Comparison of ENCODE assay signal across 23 cellular contexts in genomic region chr15:64583983-64584382, GRCh38.
DNase-seq lines count a peak whose midpoint lies in the region; ATAC-seq and TF ChIP-seq lines count a peak whose summit lies in the region.
"Had no signal": no experiment of that assay in that cellular context is flagged by ENCODE, and none has a peak within 500 bp of the region (broad histone marks: within the 10 kb centered on the region; RNA-seq: fewer than 3 reads in every experiment).

No MANE protein-coding gene starts in this region.

- peaks cover 27% of the 10 kb centered on the region for H3K79me2 ChIP-seq in MM.1S (ENCODE audit: low read length)

- no peaks in the 10 kb centered on the region for H3F3A ChIP-seq in MM.1S (ENCODE audit: insufficient read depth, low read length)

- no peak overlapping the region for H3K9ac ChIP-seq in MM.1S (ENCODE audit: low read length)
- H3K9ac ChIP-seq: BLaER1 treated with 17β-estradiol and CSF1 and Interleukin-3, amounts not matched to agents 10 nM and 100 nM had no signal

- peaks cover 8 to 29% of the 10 kb centered on the region in 2 donors for H3K36me3 Mint-ChIP-seq in activated T-cell treated with anti-CD3 and anti-CD28 coated beads, Interleukin-2, amount 50 U/mL, for 72 hours (ENCODE audit: insufficient read depth in 2 of 2)
- H3K36me3 Mint-ChIP-seq in T-cell, result peaks cover 18% of the 10 kb centered on the region
- H3K36me3 Mint-ChIP-seq in activated naive CD8-positive, alpha-beta T cell, result peaks cover 2% of the 10 kb centered on the region
- H3K36me3 Mint-ChIP-seq in stimulated activated naive B cell treated with anti-CD40 and anti-IgM and Interleukin-4, amounts not matched to agents 10 μg/mL and 1 μg/mL and 100 μg/mL, for 72 hours, result peaks cover 16 to 32% of the 10 kb centered on the region in 2 donors

- H3K4me1 ChIP-seq in MM.1S (ENCODE audit: low read length), result no peaks in the 10 kb centered on the region
- H3K4me1 ChIP-seq: breast epithelium, colonic mucosa, Peyer's patch had no signal

- no peaks in the 10 kb centered on the region for H3K27me3 ChIP-seq in MM.1S (replicated peaks; ENCODE audit: insufficient read depth, low read length)
- H3K27me3 ChIP-seq: BLaER1 treated with 17β-estradiol and CSF1 and Interleukin-3, amounts not matched to agents 10 nM and 100 nM; breast epithelium; colonic mucosa; esophagus squamous epithelium; gastrocnemius medialis; left lung; Peyer's patch; suprapubic skin had no signal

- H3K9me3 Mint-ChIP-seq in activated T-cell treated with anti-CD3 and anti-CD28 coated beads, Interleukin-2, amount 50 U/mL, for 72 hours, result peaks cover 2 to 5% of the 10 kb centered on the region in 2 donors
- H3K9me3 Mint-ChIP-seq in T-cell, result peaks cover 0 to 6% (median 3%) of the 10 kb centered on the region in 3 donors
- H3K9me3 Mint-ChIP-seq in activated naive CD8-positive, alpha-beta T cell (ENCODE audit: low read depth), result peaks cover 3% of the 10 kb centered on the region
- peaks cover 7 to 9% of the 10 kb centered on the region in 2 donors for H3K9me3 Mint-ChIP-seq in stimulated activated naive B cell treated with anti-CD40 and anti-IgM and Interleukin-4, amounts not matched to agents 10 μg/mL and 1 μg/mL and 100 μg/mL, for 72 hours

- POLR2A ChIA-PET in T-cell (lab: Charles Lee), result interaction anchor here in 1 of 2 donors (0.6 kb wide), 1 partner anchor 18 kb away, joined by 4 read pairs; no protein-coding TSS in a partner anchor

- H3K4me1 Mint-ChIP-seq in activated T-cell treated with anti-CD3 and anti-CD28 coated beads, Interleukin-2, amount 50 U/mL, for 72 hours (ENCODE audit: low read depth), result peaks cover 64% of the 10 kb centered on the region
- H3K4me1 Mint-ChIP-seq in T-cell, result peaks cover 61 to 69% (median 67%) of the 10 kb centered on the region in 3 donors
- H3K4me1 Mint-ChIP-seq in activated naive CD8-positive, alpha-beta T cell (ENCODE audit: low read depth), result peaks cover 60% of the 10 kb centered on the region
- H3K4me1 Mint-ChIP-seq in stimulated activated naive B cell treated with anti-CD40 and anti-IgM and Interleukin-4, amounts not matched to agents 10 μg/mL and 1 μg/mL and 100 μg/mL, for 72 hours, result peaks cover 4 to 7% of the 10 kb centered on the region in 2 donors

- H3K27me3 Mint-ChIP-seq in activated T-cell treated with anti-CD3 and anti-CD28 coated beads, Interleukin-2, amount 50 U/mL, for 72 hours (ENCODE audit: low read depth), result no peaks in the 10 kb centered on the region
- H3K27me3 Mint-ChIP-seq in T-cell, result no peaks in the 10 kb centered on the region
- H3K27me3 Mint-ChIP-seq in activated naive CD8-positive, alpha-beta T cell, result no peaks in the 10 kb centered on the region
- H3K27me3 Mint-ChIP-seq in stimulated activated naive B cell treated with anti-CD40 and anti-IgM and Interleukin-4, amounts not matched to agents 10 μg/mL and 1 μg/mL and 100 μg/mL, for 72 hours, result no peaks in the 10 kb centered on the region
- H3K27me3 Mint-ChIP-seq: naive B cell had no signal

- no peaks in the 10 kb centered on the region for H3K36me3 ChIP-seq in MM.1S (replicated peaks; ENCODE audit: insufficient read depth, low read length)
- H3K36me3 ChIP-seq: breast epithelium, colonic mucosa, esophagus squamous epithelium, gastrocnemius medialis, left lung, Peyer's patch, suprapubic skin had no signal

- no peak overlapping the region for H3K4me3 ChIP-seq in MM.1S (ENCODE audit: low read length)
- H3K4me3 ChIP-seq: BLaER1 treated with 17β-estradiol and CSF1 and Interleukin-3, amounts not matched to agents 10 nM and 100 nM; breast epithelium; colonic mucosa; esophagus squamous epithelium; gastrocnemius medialis; left lung; Peyer's patch; smooth muscle cell; suprapubic skin had no signal

- H3K4me3 Mint-ChIP-seq in activated T-cell treated with anti-CD3 and anti-CD28 coated beads, Interleukin-2, amount 50 U/mL, for 72 hours, result peak overlapping the region; percentile 73 to 76
- peak overlapping the region; percentile 56 to 63 (median 58) for H3K4me3 Mint-ChIP-seq in T-cell
- H3K4me3 Mint-ChIP-seq in activated naive CD8-positive, alpha-beta T cell, result peak overlapping the region; percentile 76
- H3K4me3 Mint-ChIP-seq in stimulated activated naive B cell treated with anti-CD40 and anti-IgM and Interleukin-4, amounts not matched to agents 10 μg/mL and 1 μg/mL and 100 μg/mL, for 72 hours, result no peak overlapping the region
- H3K4me3 Mint-ChIP-seq: endodermal cell, naive B cell had no signal

- no peak overlapping the region for H2AFZ ChIP-seq in MM.1S (ENCODE audit: low read length)

- DNase-seq in activated T-cell treated with anti-CD3 and anti-CD28 coated beads, Interleukin-2, amount 50 U/mL, for 72 hours, result no peak
- DNase-seq in activated T-cell treated with anti-CD3 and anti-CD28 coated beads, Interleukin-2, amount 50 U/mL, for 48 hours, result no peak
- DNase-seq in T-cell (no peak), NCI-H748 (lab: John Stamatoyannopoulos, UW; ENCODE audit: unreplicated experiment) (no peak), MM.1S (no peak)
- no peak for DNase-seq in stimulated activated naive B cell treated with anti-CD40 and anti-IgM and Interleukin-4, amounts not matched to agents 10 μg/mL and 1 μg/mL and 100 μg/mL, for 72 hours
- DNase-seq: amniotic stem cell; colonic mucosa; endodermal cell; esophagus squamous epithelium; gastrocnemius medialis; Kasumi-1; left lung; naive B cell; NCI-H1694 treated with DMSO at 0.1 percent for 48 hours; NCI-H526; Peyer's patch; stimulated activated CD4-positive, alpha-beta T cell treated with anti-CD3 and anti-CD28 coated beads, Interleukin-2, amount 100 ng/mL, for 24 hours had no signal

- H3K27ac ChIP-seq in MM.1S (ENCODE audit: low read length), result no peak overlapping the region
- H3K27ac ChIP-seq: BLaER1 treated with 17β-estradiol and CSF1 and Interleukin-3, amounts not matched to agents 10 nM and 100 nM; breast epithelium; colonic mucosa; esophagus squamous epithelium; gastrocnemius medialis; left lung; Peyer's patch; suprapubic skin had no signal

- no peaks in the 10 kb centered on the region for H4K20me1 ChIP-seq in MM.1S (ENCODE audit: insufficient read depth, low read length)

- H3K27ac Mint-ChIP-seq in activated T-cell treated with anti-CD3 and anti-CD28 coated beads, Interleukin-2, amount 50 U/mL, for 72 hours, result peak overlapping the region; percentile 80
- H3K27ac Mint-ChIP-seq in T-cell, result peak overlapping the region; percentile 93 to 98
- peak overlapping the region; percentile 93 for H3K27ac Mint-ChIP-seq in activated naive CD8-positive, alpha-beta T cell
- H3K27ac Mint-ChIP-seq in stimulated activated naive B cell treated with anti-CD40 and anti-IgM and Interleukin-4, amounts not matched to agents 10 μg/mL and 1 μg/mL and 100 μg/mL, for 72 hours, result peak overlapping the region; percentile 53
- H3K27ac Mint-ChIP-seq: endodermal cell had no signal

- H3K9me2 ChIP-seq in MM.1S (replicated peaks; ENCODE audit: insufficient read depth, low read length), result no peaks in the 10 kb centered on the region

- CTCF ChIA-PET in T-cell (lab: Charles Lee), result interaction anchor here in 1 of 2 donors (0.6 to 1.2 kb wide), 4 partner anchors 9 to 69 kb away, joined by 3 to 5 read pairs (median 4); no protein-coding TSS in a partner anchor

- no peak overlapping the region for H3K4me2 ChIP-seq in MM.1S (ENCODE audit: low read depth, low read length)
- H3K4me2 ChIP-seq: BLaER1 treated with 17β-estradiol and CSF1 and Interleukin-3, amounts not matched to agents 10 nM and 100 nM; smooth muscle cell had no signal

- ATAC-seq in activated T-cell treated with anti-CD3 and anti-CD28 coated beads, Interleukin-2, amount 50 U/mL, for 72 hours (replicated peaks in 1 of 2), result no peak
- peak; percentile 19 to 52 (median 30) for ATAC-seq in T-cell (replicated peaks in 1 of 4)
- ATAC-seq in stimulated activated naive B cell treated with anti-CD40 and anti-IgM and Interleukin-4, amounts not matched to agents 10 μg/mL and 1 μg/mL and 100 μg/mL, for 72 hours (replicated peaks), result no peak
- ATAC-seq: gastrocnemius medialis, left lung had no signal

- no peaks in the 10 kb centered on the region for H3K9me3 ChIP-seq in MM.1S (replicated peaks; ENCODE audit: insufficient read depth, low read length)
- H3K9me3 ChIP-seq: colonic mucosa had no signal

- no peak for TF ChIP-seq CTCF in MM.1S (IDR thresholded peaks at IDR 0.05; ENCODE audit: low read length)

Comparison
In these comparisons a context has a peak if more than half of its experiments do, and no peak if none do; other contexts are left out.
1. ATAC-seq: peak in T-cell (4 of 4); none in activated T-cell treated with anti-CD3 and anti-CD28 coated beads, Interleukin-2, amount 50 U/mL, for 72 hours (0 of 2) and stimulated activated naive B cell treated with anti-CD40 and anti-IgM and Interleukin-4, amounts not matched to agents 10 μg/mL and 1 μg/mL and 100 μg/mL, for 72 hours (0 of 2).
2. H3K4me3 Mint-ChIP-seq: peak in activated T-cell treated with anti-CD3 and anti-CD28 coated beads, Interleukin-2, amount 50 U/mL, for 72 hours (2 of 2), T-cell (3 of 3) and activated naive CD8-positive, alpha-beta T cell (single experiment); none in stimulated activated naive B cell treated with anti-CD40 and anti-IgM and Interleukin-4, amounts not matched to agents 10 μg/mL and 1 μg/mL and 100 μg/mL, for 72 hours (0 of 2).
3. Peak in every context shown above with its lines, with median percentiles within 50 percentile points of each other: H3K27ac Mint-ChIP-seq.